1 cellular context compared by ENCODE assay signal in the genomic region with DNA sequence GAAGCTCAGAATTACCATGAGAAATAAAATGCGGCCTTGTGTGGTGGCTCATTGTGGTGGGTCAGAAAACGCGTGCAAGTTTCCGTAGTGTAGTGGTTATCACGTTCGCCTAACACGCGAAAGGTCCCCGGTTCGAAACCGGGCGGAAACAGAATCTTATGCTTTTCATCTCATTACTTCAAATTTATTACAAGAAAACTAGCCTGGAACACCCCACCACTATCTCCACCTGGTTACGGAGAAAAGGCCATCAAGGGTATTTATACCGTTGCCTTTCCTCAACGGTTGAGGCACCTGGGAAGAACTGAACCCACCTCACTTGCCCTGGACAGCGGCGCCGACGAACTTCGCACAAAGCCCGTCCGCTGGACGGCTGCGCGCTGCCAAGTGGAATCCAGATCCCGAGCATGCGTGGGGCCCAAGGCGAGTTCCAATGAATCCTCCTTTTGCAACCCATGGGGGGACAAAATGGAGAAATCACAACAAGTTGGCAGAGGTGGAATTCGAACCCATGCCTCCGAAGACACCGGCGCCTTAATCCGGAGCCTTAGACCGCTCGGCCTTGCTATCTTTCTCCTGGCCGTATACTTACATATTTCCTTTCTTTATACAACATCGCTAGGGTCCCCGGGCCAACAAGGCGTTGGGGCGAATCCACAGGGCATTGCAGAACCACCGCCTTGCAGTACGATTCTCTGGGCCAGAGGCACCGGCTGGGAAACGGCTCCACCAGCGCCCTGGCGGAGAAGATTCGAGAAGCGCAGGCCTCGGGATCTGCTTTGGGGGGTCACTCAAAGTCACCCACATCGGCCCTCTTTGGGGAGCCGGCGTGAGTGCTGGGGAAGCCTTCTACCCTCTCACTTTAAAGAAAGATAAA.
A peak's percentile ranks its signal among the peaks of the same experiment; 100 is the strongest.
TF ChIP-seq lines count a peak whose summit lies in the region.

No MANE protein-coding gene starts in this region.

TF ChIP-seq in K562, 482 proteins besides CTCF, POLR2A, EP300 and RAD21 (continued from another document):
- no peak for TF ChIP-seq STAT5A (IDR thresholded peaks at IDR 0.05; ENCODE audit: borderline replicate concordance, low read length)
- peak; percentile 69 for TF ChIP-seq ADNP (tag; IDR thresholded peaks at IDR 0.05)
- TF ChIP-seq ILK (tag; IDR thresholded peaks at IDR 0.05; ENCODE audit: borderline replicate concordance, low read depth) = no peak
- TF ChIP-seq ZNF584 (CRISPR knock-in tag; IDR thresholded peaks at IDR 0.05; ENCODE audit: low read depth) = no peak
- TF ChIP-seq SIX5 (IDR thresholded peaks at IDR 0.05; ENCODE audit: borderline replicate concordance in 1 of 2, insufficient read depth in 1 of 2, low read depth in 1 of 2, low read length in 2 of 2) = no peak
- no peak for TF ChIP-seq SMARCE1 (IDR thresholded peaks at IDR 0.05)
- no peak for TF ChIP-seq TAF15 (IDR thresholded peaks at IDR 0.05; ENCODE audit: low read depth, low read length)
- no peak for TF ChIP-seq RHOXF2B (CRISPR knock-in tag; conservative IDR thresholded peaks at IDR 0.05)
- TF ChIP-seq ZNF224 (CRISPR knock-in tag; IDR thresholded peaks at IDR 0.05) = no peak
- TF ChIP-seq RBFOX2 (IDR thresholded peaks at IDR 0.05; ENCODE audit: low read depth, low read length) = 0 out of 2 replicates have a peak, but pooled peaks have one; percentile 7
- no peak for TF ChIP-seq ZNF444 (CRISPR knock-in tag; IDR thresholded peaks at IDR 0.05)
- TF ChIP-seq, protein P1, sequence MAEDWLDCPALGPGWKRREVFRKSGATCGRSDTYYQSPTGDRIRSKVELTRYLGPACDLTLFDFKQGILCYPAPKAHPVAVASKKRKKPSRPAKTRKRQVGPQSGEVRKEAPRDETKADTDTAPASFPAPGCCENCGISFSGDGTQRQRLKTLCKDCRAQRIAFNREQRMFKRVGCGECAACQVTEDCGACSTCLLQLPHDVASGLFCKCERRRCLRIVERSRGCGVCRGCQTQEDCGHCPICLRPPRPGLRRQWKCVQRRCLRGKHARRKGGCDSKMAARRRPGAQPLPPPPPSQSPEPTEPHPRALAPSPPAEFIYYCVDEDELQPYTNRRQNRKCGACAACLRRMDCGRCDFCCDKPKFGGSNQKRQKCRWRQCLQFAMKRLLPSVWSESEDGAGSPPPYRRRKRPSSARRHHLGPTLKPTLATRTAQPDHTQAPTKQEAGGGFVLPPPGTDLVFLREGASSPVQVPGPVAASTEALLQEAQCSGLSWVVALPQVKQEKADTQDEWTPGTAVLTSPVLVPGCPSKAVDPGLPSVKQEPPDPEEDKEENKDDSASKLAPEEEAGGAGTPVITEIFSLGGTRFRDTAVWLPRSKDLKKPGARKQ (CRISPR knock-in tag; IDR thresholded peaks at IDR 0.05) = peak; percentile 73; the same call in 1 of the 2 replicates
- no peak for TF ChIP-seq SIRT6 (IDR thresholded peaks at IDR 0.05; ENCODE audit: low read depth, low read length)
- no peak for TF ChIP-seq ZNF3 (CRISPR knock-in tag; IDR thresholded peaks at IDR 0.05)
- no peak for TF ChIP-seq FOXA3 (CRISPR knock-in tag; conservative IDR thresholded peaks at IDR 0.05 in 1 of 2, IDR thresholded peaks at IDR 0.05 in 1 of 2)
- TF ChIP-seq, protein P2, sequence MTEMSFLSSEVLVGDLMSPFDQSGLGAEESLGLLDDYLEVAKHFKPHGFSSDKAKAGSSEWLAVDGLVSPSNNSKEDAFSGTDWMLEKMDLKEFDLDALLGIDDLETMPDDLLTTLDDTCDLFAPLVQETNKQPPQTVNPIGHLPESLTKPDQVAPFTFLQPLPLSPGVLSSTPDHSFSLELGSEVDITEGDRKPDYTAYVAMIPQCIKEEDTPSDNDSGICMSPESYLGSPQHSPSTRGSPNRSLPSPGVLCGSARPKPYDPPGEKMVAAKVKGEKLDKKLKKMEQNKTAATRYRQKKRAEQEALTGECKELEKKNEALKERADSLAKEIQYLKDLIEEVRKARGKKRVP (CRISPR knock-in tag; IDR thresholded peaks at IDR 0.05) = no peak
- no peak for TF ChIP-seq ETS2 (tag; IDR thresholded peaks at IDR 0.05; ENCODE audit: borderline replicate concordance, poor library complexity, severe bottlenecking)
- TF ChIP-seq, protein P3, sequence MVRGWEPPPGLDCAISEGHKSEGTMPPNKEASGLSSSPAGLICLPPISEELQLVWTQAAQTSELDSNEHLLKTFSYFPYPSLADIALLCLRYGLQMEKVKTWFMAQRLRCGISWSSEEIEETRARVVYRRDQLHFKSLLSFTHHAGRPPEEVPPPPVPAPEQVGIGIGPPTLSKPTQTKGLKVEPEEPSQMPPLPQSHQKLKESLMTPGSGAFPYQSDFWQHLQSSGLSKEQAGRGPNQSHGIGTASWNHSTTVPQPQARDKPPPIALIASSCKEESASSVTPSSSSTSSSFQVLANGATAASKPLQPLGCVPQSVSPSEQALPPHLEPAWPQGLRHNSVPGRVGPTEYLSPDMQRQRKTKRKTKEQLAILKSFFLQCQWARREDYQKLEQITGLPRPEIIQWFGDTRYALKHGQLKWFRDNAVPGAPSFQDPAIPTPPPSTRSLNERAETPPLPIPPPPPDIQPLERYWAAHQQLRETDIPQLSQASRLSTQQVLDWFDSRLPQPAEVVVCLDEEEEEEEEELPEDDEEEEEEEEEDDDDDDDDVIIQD (CRISPR knock-in tag; IDR thresholded peaks at IDR 0.05) = no peak
- TF ChIP-seq ZBTB34 (CRISPR knock-in tag; IDR thresholded peaks at IDR 0.05) = no peak
- no peak for TF ChIP-seq RUNX1 (IDR thresholded peaks at IDR 0.05; ENCODE audit: low read depth)
- TF ChIP-seq U2AF2 (optimal IDR thresholded peaks at IDR 0.05; ENCODE audit: low read depth, low read length) = no peak
- TF ChIP-seq KLF16 (IDR thresholded peaks at IDR 0.05) = no peak
- TF ChIP-seq CREB3L1 (IDR thresholded peaks at IDR 0.05; ENCODE audit: borderline replicate concordance, low read depth) = no peak
- TF ChIP-seq STAG1 (CRISPR knock-in tag; IDR thresholded peaks at IDR 0.05; ENCODE audit: borderline replicate concordance) = no peak
- TF ChIP-seq KAT8 (IDR thresholded peaks at IDR 0.05; ENCODE audit: low read depth) = no peak
- TF ChIP-seq FOSL1 (tag; conservative IDR thresholded peaks at IDR 0.05) = no peak
- 0 out of 2 replicates have a peak, but pooled peaks have one; percentile 27 for TF ChIP-seq CBX1 (IDR thresholded peaks at IDR 0.05; ENCODE audit: low read depth)
- TF ChIP-seq ZNF436 (CRISPR knock-in tag; IDR thresholded peaks at IDR 0.05) = no peak
- 0 out of 2 replicates have a peak, but pooled peaks have one; percentile 2 for TF ChIP-seq TRIM28 (IDR thresholded peaks at IDR 0.05)
TF ChIP-seq in K562: peak in this region for 22.
